ENCODE assay signal across 22 cellular contexts in the genomic region with DNA sequence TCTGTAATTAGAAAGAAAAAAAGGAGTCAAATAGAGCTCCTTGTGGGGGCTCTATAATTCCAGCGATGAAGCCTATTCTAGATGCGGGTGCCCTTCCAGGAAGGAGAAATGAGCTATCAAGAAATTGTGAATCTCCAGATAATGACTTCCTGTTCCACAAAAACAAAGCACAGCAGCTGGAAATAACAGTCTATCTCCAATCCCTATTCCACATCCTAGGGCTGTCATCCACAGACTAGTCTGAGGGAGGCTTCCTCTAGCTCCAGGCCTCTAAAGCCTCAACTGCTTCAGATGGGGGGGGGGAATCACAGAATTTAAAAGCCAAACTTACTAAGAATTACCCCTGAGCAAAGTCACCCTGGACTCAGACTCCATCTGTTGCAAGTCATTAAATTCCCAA.
DNase-seq lines count a peak whose midpoint lies in the region; ATAC-seq, FAIRE-seq and TF ChIP-seq lines count a peak whose summit lies in the region.
"Had no signal": no experiment of that assay in that cellular context is flagged by ENCODE, and none has a peak within 500 bp of the region (broad histone marks: within the 10 kb centered on the region; RNA-seq: fewer than 3 reads in every experiment).

No MANE protein-coding gene starts in this region.

- BruUV-seq in HepG2 (replicated peaks; lab: Mats Ljungman, UMichigan): no TSS peak

- no peaks in the 10 kb centered on the region for H3K9me3 ChIP-seq in right lobe of liver
- H3K9me3 ChIP-seq in HepG2 (ENCODE audit: low read length): no peaks in the 10 kb centered on the region
- H3K9me3 ChIP-seq in WERI-Rb-1 (ENCODE audit: severe bottlenecking): no peaks in the 10 kb centered on the region
- H3K9me3 ChIP-seq in CD4-positive, alpha-beta T cell (ENCODE audit: control insufficient read depth, low read length): no peaks in the 10 kb centered on the region

- no peaks in the 10 kb centered on the region for H3K9me3 Mint-ChIP-seq in mesothelial cell of epicardium
- H3K9me3 Mint-ChIP-seq in CD4-positive, alpha-beta T cell: no peaks in the 10 kb centered on the region
- H3K9me3 Mint-ChIP-seq: IgD-negative memory B cell had no signal

- DNase-seq in right lobe of liver (no peak), HepG2 (ENCODE audit: low spot score) (no peak), WERI-Rb-1 (peak; percentile 87), mesothelial cell of epicardium (ENCODE audit: low spot score in 2 of 2, unreplicated experiment in 2 of 2) (no peak)
- DNase-seq in CD4-positive, alpha-beta T cell: no peak
- DNase-seq: 8988T, ACHN, MM.1S, NCI-H2029 treated with DMSO at 0.1 percent for 48 hours, NCI-H226, NCI-H510A, NCI-H774, SHP77 had no signal

- WGBS in right lobe of liver (ENCODE audit: insufficient coverage, low coverage, low lambda C conversion rate, missing lambda C conversion rate): 38% methylated on average over 2 of the region's 2 CpGs
- WGBS in HepG2 (ENCODE audit: low lambda C conversion rate): 98% methylated on average over 2 of the region's 2 CpGs

- H2AFZ ChIP-seq in HepG2 (ENCODE audit: low read length): no peak overlapping the region

- POLR2A ChIA-PET in HepG2 (lab: Yijun Ruan, JAX): no interaction called here
- POLR2A ChIA-PET in CD4-positive, alpha-beta T cell (lab: Charles Lee): no interaction called here

- no peaks in the 10 kb centered on the region for H3K27me3 ChIP-seq in right lobe of liver
- H3K27me3 ChIP-seq in HepG2 (ENCODE audit: control insufficient read depth in 1 of 2, insufficient read depth in 2 of 2, low read length in 2 of 2): no peaks in the 10 kb centered on the region
- H3K27me3 ChIP-seq in WERI-Rb-1 (ENCODE audit: insufficient read depth, low read depth, severe bottlenecking): no peaks in the 10 kb centered on the region
- no peaks in the 10 kb centered on the region for H3K27me3 ChIP-seq in CD4-positive, alpha-beta T cell (ENCODE audit: control insufficient read depth, insufficient read depth, low read length)

- H3K27ac ChIP-seq in right lobe of liver (no peak overlapping the region), HepG2 (ENCODE audit: extremely low read length, insufficient read depth, low read length) (no peak overlapping the region), WERI-Rb-1 (peak overlapping the region; percentile 75)
- H3K27ac ChIP-seq in CD4-positive, alpha-beta T cell (ENCODE audit: low read depth, low read length): no peak overlapping the region
- H3K27ac ChIP-seq: KMS-11, RWPE1 had no signal

- H3K9ac ChIP-seq in HepG2 (ENCODE audit: insufficient read depth, low read depth, low read length): no peak overlapping the region
- H3K9ac ChIP-seq: KMS-11 had no signal

- CTCF ChIA-PET in HepG2 (lab: Yijun Ruan, JAX; ENCODE audit: low intra/inter-chr PET ratio, low total read pairs): no interaction called here
- CTCF ChIA-PET in CD4-positive, alpha-beta T cell (lab: Charles Lee): no interaction called here

- FAIRE-seq in HepG2 (lab: Jason Lieb, UNC): no peak
- FAIRE-seq: GM18507 had no signal

- H3K36me3 Mint-ChIP-seq in mesothelial cell of epicardium: peaks cover 6% of the 10 kb centered on the region
- no peaks in the 10 kb centered on the region for H3K36me3 Mint-ChIP-seq in CD4-positive, alpha-beta T cell (ENCODE audit: low read depth)

- no peaks in the 10 kb centered on the region for H3K36me3 ChIP-seq in right lobe of liver
- H3K36me3 ChIP-seq in HepG2 (replicated peaks in 1 of 2; ENCODE audit: control insufficient read depth in 1 of 2, insufficient read depth in 2 of 2, low read length in 2 of 2): no peaks in the 10 kb centered on the region
- no peaks in the 10 kb centered on the region for H3K36me3 ChIP-seq in WERI-Rb-1

- peak overlapping the region; percentile 12 for H3K27ac Mint-ChIP-seq in mesothelial cell of epicardium
- no peak overlapping the region for H3K27ac Mint-ChIP-seq in CD4-positive, alpha-beta T cell
- H3K27ac Mint-ChIP-seq: IgD-negative memory B cell had no signal

- H3K4me1 Mint-ChIP-seq in mesothelial cell of epicardium: peaks cover 12% of the 10 kb centered on the region
- H3K4me1 Mint-ChIP-seq in CD4-positive, alpha-beta T cell (ENCODE audit: low read depth): no peaks in the 10 kb centered on the region

- no peak overlapping the region for H3K4me2 ChIP-seq in HepG2 (ENCODE audit: low read depth, low read length)
- H3K4me2 ChIP-seq: KMS-11 had no signal

- no peak for TF ChIP-seq EP300 in HepG2 (IDR thresholded peaks at IDR 0.05; ENCODE audit: low read depth in 2 of 2, low read length in 2 of 2)
- TF ChIP-seq EP300 in HepG2 (CRISPR knock-in tag; IDR thresholded peaks at IDR 0.05; ENCODE audit: borderline replicate concordance): no peak

- no peaks in the 10 kb centered on the region for H4K20me1 ChIP-seq in HepG2 (ENCODE audit: insufficient read depth, low read length)

- intact Hi-C loops in right lobe of liver (cut with DNase I) (no loop called here), HepG2 (cut with micrococcal nuclease; ENCODE audit: unreplicated experiment) (no loop called here)
- intact Hi-C loops in CD4-positive, alpha-beta T cell (cut with DNase I, micrococcal nuclease): no loop called here

- TF ChIP-seq CTCF in right lobe of liver (IDR thresholded peaks at IDR 0.05) (no peak), HepG2 (CRISPR knock-in tag; IDR thresholded peaks at IDR 0.05) (no peak), WERI-Rb-1 (IDR thresholded peaks at IDR 0.05; ENCODE audit: low read depth, low read length) (no peak), mesothelial cell of epicardium (IDR thresholded peaks at IDR 0.05; ENCODE audit: unreplicated experiment) (no peak)
- no peak for TF ChIP-seq CTCF in CD4-positive, alpha-beta T cell (IDR thresholded peaks at IDR 0.05)

- no peak overlapping the region for H3K4me3 Mint-ChIP-seq in mesothelial cell of epicardium
- no peak overlapping the region for H3K4me3 Mint-ChIP-seq in CD4-positive, alpha-beta T cell
- H3K4me3 Mint-ChIP-seq: IgD-negative memory B cell had no signal

- peak; percentile 29 to 64 (median 40) for ATAC-seq in right lobe of liver
- no peak for ATAC-seq in HepG2
- no peak for ATAC-seq in GM18867 (IDR thresholded peaks at IDR 0.05; ENCODE audit: unreplicated experiment)
- no peak for ATAC-seq in GM19463 (IDR thresholded peaks at IDR 0.05; ENCODE audit: unreplicated experiment)
- ATAC-seq in CD4-positive, alpha-beta T cell (ENCODE audit: poor library complexity): no peak
- ATAC-seq in HG03095 (IDR thresholded peaks at IDR 0.05; ENCODE audit: unreplicated experiment): no peak
- ATAC-seq: HCT116, Panc1 had no signal

- H3K79me2 ChIP-seq in HepG2 (ENCODE audit: insufficient read depth, low read length): no peaks in the 10 kb centered on the region

- in situ Hi-C loops in HepG2 (cut with HindIII; ENCODE audit: extremely low pct_ligation_motif_present, low pct_unique_long_range_greater_than_20kb): no loop called here

- no peak for TF ChIP-seq RAD21 in HepG2 (CRISPR knock-in tag; IDR thresholded peaks at IDR 0.05)

- H3K4me3 ChIP-seq in right lobe of liver: no peak overlapping the region
- H3K4me3 ChIP-seq in HepG2 (replicated peaks in 1 of 3; ENCODE audit: insufficient read depth in 1 of 3, low read depth in 2 of 3, low read length in 3 of 3): no peak overlapping the region
- H3K4me3 ChIP-seq in WERI-Rb-1 (ENCODE audit: low read depth, low read length): no peak overlapping the region

- peaks cover 0 to 14% (median 3%) of the 10 kb centered on the region in 4 donors for H3K4me1 ChIP-seq in right lobe of liver
- H3K4me1 ChIP-seq in HepG2 (ENCODE audit: insufficient read depth, low read length): peaks cover 21% of the 10 kb centered on the region

- TF ChIP-seq POLR2A in right lobe of liver (IDR thresholded peaks at IDR 0.05): no peak
- no peak for TF ChIP-seq POLR2A in HepG2 (IDR thresholded peaks at IDR 0.05; ENCODE audit: insufficient read depth in 1 of 2, low read depth in 2 of 2, low read length in 2 of 2)

- H3K27me3 Mint-ChIP-seq in mesothelial cell of epicardium (ENCODE audit: low read depth): no peaks in the 10 kb centered on the region
- no peaks in the 10 kb centered on the region for H3K27me3 Mint-ChIP-seq in CD4-positive, alpha-beta T cell
- H3K27me3 Mint-ChIP-seq: IgD-negative memory B cell had no signal

TF ChIP-seq in HepG2, 621 proteins besides CTCF, POLR2A, EP300 and RAD21:
- TF ChIP-seq, protein P1, sequence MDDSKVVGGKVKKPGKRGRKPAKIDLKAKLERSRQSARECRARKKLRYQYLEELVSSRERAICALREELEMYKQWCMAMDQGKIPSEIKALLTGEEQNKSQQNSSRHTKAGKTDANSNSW (CRISPR knock-in tag; IDR thresholded peaks at IDR 0.05; ENCODE audit: borderline replicate concordance): no peak
- no peak for TF ChIP-seq CEBPG (CRISPR knock-in tag; IDR thresholded peaks at IDR 0.05)
- TF ChIP-seq ZIK1 (CRISPR knock-in tag; IDR thresholded peaks at IDR 0.05; ENCODE audit: borderline replicate concordance, low read depth): no peak
- TF ChIP-seq KAT8 (CRISPR knock-in tag; IDR thresholded peaks at IDR 0.05): no peak

Comparison
In these comparisons a context has a peak if more than half of its experiments do, and no peak if none do; other contexts are left out.
1. ATAC-seq: peak in right lobe of liver (4 of 4); none in HepG2 (single experiment), GM18867 (single experiment), GM19463 (single experiment), CD4-positive, alpha-beta T cell (single experiment) and HG03095 (single experiment).